Comparison of ENCODE assay signal across 22 cellular contexts in the genomic region with DNA sequence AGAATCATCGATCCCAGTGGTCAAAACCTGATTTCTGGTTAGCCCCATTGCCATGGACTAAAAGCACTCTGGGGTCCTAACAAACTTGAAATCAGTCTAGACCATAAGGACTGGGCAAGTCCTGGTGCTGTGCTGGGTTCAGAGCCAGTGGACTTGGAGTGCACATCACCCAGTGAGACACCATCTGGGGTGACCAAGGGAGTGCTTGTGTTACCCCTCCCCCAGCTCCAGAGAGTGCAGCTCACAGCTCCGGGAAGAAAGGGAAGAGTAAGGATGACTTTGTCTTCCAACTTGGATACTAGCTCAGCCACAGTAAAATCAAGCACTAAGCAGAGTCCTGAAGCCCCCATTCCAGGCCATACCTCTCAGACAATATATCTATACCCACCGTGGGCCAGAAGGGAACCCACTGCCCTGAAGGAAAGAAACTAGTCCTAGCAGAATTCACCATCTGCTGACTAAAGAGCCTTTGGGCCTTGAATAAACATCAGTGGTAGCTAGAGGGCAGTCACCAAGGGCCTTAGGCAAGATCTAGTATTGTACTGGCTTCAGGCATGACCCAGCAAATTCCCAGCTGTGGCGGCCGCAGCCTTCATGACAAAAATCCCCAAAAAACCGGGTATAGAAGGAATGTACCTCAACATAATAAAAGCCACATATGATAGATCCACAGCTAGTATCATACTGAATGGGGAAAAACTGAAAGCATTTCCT.
DNase-seq lines count a peak whose midpoint lies in the region; ATAC-seq and TF ChIP-seq lines count a peak whose summit lies in the region.
"Had no signal": no experiment of that assay in that cellular context is flagged by ENCODE, and none has a peak within 500 bp of the region (broad histone marks: within the 10 kb centered on the region; RNA-seq: fewer than 3 reads in every experiment).

No MANE protein-coding gene starts in this region.

- no peaks in the 10 kb centered on the region for H3K4me1 Mint-ChIP-seq in neural progenitor cell
- H3K4me1 Mint-ChIP-seq in glutamatergic neuron (ENCODE audit: low read depth, unreplicated experiment): peaks cover 7% of the 10 kb centered on the region
- H3K4me1 Mint-ChIP-seq: B cell had no signal

- H3K27ac Mint-ChIP-seq in neural progenitor cell (no peak overlapping the region), glutamatergic neuron (ENCODE audit: unreplicated experiment) (no peak overlapping the region)
- H3K27ac Mint-ChIP-seq: B cell, CD14-positive monocyte had no signal

- H2AFZ ChIP-seq in neural progenitor cell (replicated peaks) (peak overlapping the region; percentile 68), GM23248 (no peak overlapping the region)

- H3K9me3 ChIP-seq in neural progenitor cell (ENCODE audit: low read depth): no peaks in the 10 kb centered on the region
- H3K9me3 ChIP-seq in GM23248 (ENCODE audit: low read depth): no peaks in the 10 kb centered on the region
- H3K9me3 ChIP-seq: Peyer's patch had no signal

- H3K4me3 ChIP-seq in choroid plexus epithelial cell (ENCODE audit: low read depth, low read length): no peak overlapping the region
- no peak overlapping the region for H3K4me3 ChIP-seq in neural progenitor cell
- H3K4me3 ChIP-seq in GM23248: no peak overlapping the region
- H3K4me3 ChIP-seq: GM12878, Peyer's patch had no signal

- no peak for ATAC-seq in GM19395 (IDR thresholded peaks at IDR 0.05; ENCODE audit: unreplicated experiment)
- ATAC-seq: GM12878 had no signal

- no peaks in the 10 kb centered on the region for H3K27me3 ChIP-seq in neural progenitor cell
- 0 out of 2 replicates have a peak, but pooled peaks cover 3% of the 10 kb centered on the region for H3K27me3 ChIP-seq in GM23248 (replicated peaks; ENCODE audit: insufficient read depth)
- H3K27me3 ChIP-seq: Peyer's patch had no signal

- H3K27ac ChIP-seq in neural progenitor cell: no peak overlapping the region
- H3K27ac ChIP-seq in GM23248: no peak overlapping the region
- H3K27ac ChIP-seq: Peyer's patch had no signal

- H4K20me1 ChIP-seq in neural progenitor cell (ENCODE audit: low read depth): no peaks in the 10 kb centered on the region
- H4K20me1 ChIP-seq in GM23248 (ENCODE audit: insufficient read depth): no peaks in the 10 kb centered on the region

- no peak overlapping the region for H3K4me2 ChIP-seq in neural progenitor cell
- no peak overlapping the region for H3K4me2 ChIP-seq in GM23248 (ENCODE audit: unreplicated experiment)

- no peaks in the 10 kb centered on the region for H3K9me2 ChIP-seq in GM23248 (ENCODE audit: insufficient read depth)

- H3F3A ChIP-seq in neural progenitor cell (ENCODE audit: low read depth) (no peaks in the 10 kb centered on the region), GM23248 (ENCODE audit: insufficient read depth) (no peaks in the 10 kb centered on the region)

- H3K4me1 ChIP-seq in neural progenitor cell (no peaks in the 10 kb centered on the region), GM23248 (ENCODE audit: insufficient read depth) (no peaks in the 10 kb centered on the region)
- H3K4me1 ChIP-seq: Peyer's patch had no signal

- 60% methylated on average over 6 of the region's 6 CpGs for WGBS in GM23248 (ENCODE audit: low coverage in 1 of 2, low lambda C conversion rate in 2 of 2, missing lambda C conversion rate in 2 of 2), 2 experiments

- DNase-seq in ELF-1 (ENCODE audit: low read depth, low spot score): peak; percentile 8
- peak; percentile 43 for DNase-seq in M059J (ENCODE audit: low read depth)
- peak; percentile 21 for DNase-seq in choroid plexus epithelial cell (ENCODE audit: low read depth)
- DNase-seq in neural progenitor cell (ENCODE audit: low spot score): peak; percentile 23
- no peak for DNase-seq in NCI-H446 (lab: John Stamatoyannopoulos, UW)
- no peak for DNase-seq in glutamatergic neuron
- no peak for DNase-seq in GM23248
- DNase-seq: DMS79, Kasumi-1, NCI-H1092, NCI-H1436, NCI-H187 treated with DMSO at 0.1 percent for 48 hours, NCI-H2107, NCI-H510A, NCI-H774, Peyer's patch, Right ventricle myocardium superior, SW 1271 had no signal

- no peak overlapping the region for H3K4me3 Mint-ChIP-seq in neural progenitor cell
- H3K4me3 Mint-ChIP-seq in glutamatergic neuron (ENCODE audit: unreplicated experiment): no peak overlapping the region
- H3K4me3 Mint-ChIP-seq: B cell, CD14-positive monocyte had no signal

- H3K79me2 ChIP-seq in neural progenitor cell (ENCODE audit: low read depth): no peaks in the 10 kb centered on the region
- H3K79me2 ChIP-seq in GM23248 (ENCODE audit: insufficient read depth): no peaks in the 10 kb centered on the region

- H3K9ac ChIP-seq in neural progenitor cell (no peak overlapping the region), GM23248 (no peak overlapping the region)

- H3K36me3 ChIP-seq in neural progenitor cell (no peaks in the 10 kb centered on the region), GM23248 (ENCODE audit: low read depth) (no peaks in the 10 kb centered on the region)
- H3K36me3 ChIP-seq: Peyer's patch had no signal

- peaks cover 4% of the 10 kb centered on the region for H3K9me3 Mint-ChIP-seq in neural progenitor cell
- H3K9me3 Mint-ChIP-seq in glutamatergic neuron (ENCODE audit: unreplicated experiment): peaks cover 6% of the 10 kb centered on the region

- H3K27me3 Mint-ChIP-seq in neural progenitor cell (ENCODE audit: insufficient read depth, low read depth) (no peaks in the 10 kb centered on the region), glutamatergic neuron (ENCODE audit: unreplicated experiment) (peaks cover 2% of the 10 kb centered on the region)

- TF ChIP-seq CTCF in choroid plexus epithelial cell (conservative IDR thresholded peaks at IDR 0.05; ENCODE audit: low read depth, low read length) (peak; percentile 31), neural progenitor cell (IDR thresholded peaks at IDR 0.05) (peak; percentile 13), glutamatergic neuron (IDR thresholded peaks at IDR 0.05; ENCODE audit: partially characterized antibody, unreplicated experiment) (no peak)

- no peaks in the 10 kb centered on the region for H3K36me3 Mint-ChIP-seq in neural progenitor cell
- H3K36me3 Mint-ChIP-seq in glutamatergic neuron (ENCODE audit: unreplicated experiment): no peaks in the 10 kb centered on the region
- H3K36me3 Mint-ChIP-seq: CD14-positive monocyte had no signal

- in situ Hi-C loops in GM23248 (cut with MboI): no loop called here

Comparison
In these comparisons a context has a peak if more than half of its experiments do, and no peak if none do; other contexts are left out.
1. DNase-seq: peak in ELF-1 (single experiment), M059J (single experiment), choroid plexus epithelial cell (single experiment) and neural progenitor cell (single experiment); none in NCI-H446 (0 of 2), glutamatergic neuron (single experiment) and GM23248 (single experiment).